ENCODE assay signal across 8 cellular contexts in genomic region chr5:136249678-136250266, GRCh38. TPM values are rescaled to one million over a fixed set of nuclear protein-coding genes. Genes with fewer than 3 reads are reported as not detected.
DNase-seq lines count a peak whose midpoint lies in the region; ATAC-seq, FAIRE-seq and TF ChIP-seq lines count a peak whose summit lies in the region.

No MANE protein-coding gene starts in this region.

- intact Hi-C loops in Right ventricle myocardium inferior (cut with DNase I): loop anchor here (1.0 to 5.0 kb wide), 2 partner anchors 178 to 521 kb away; no protein-coding TSS in a partner anchor

- POLR2A ChIA-PET in T-cell (lab: Charles Lee): no interaction called here

- no peak overlapping the region for H3K27ac ChIP-seq in cardiac muscle cell
- H3K27ac ChIP-seq in Karpas-422 (ENCODE audit: low read length): no peak overlapping the region

- H3K27me3 ChIP-seq in cardiac muscle cell (no peaks in the 10 kb centered on the region), Karpas-422 (ENCODE audit: low read length) (no peaks in the 10 kb centered on the region)

- H3K27ac Mint-ChIP-seq in T-cell: no peak overlapping the region

- H3K4me3 Mint-ChIP-seq in T-cell: no peak overlapping the region

- no peak overlapping the region for H3K9ac ChIP-seq in Karpas-422 (ENCODE audit: low read length)

- H3K4me1 ChIP-seq in cardiac muscle cell (ENCODE audit: low read depth) (no peaks in the 10 kb centered on the region), Karpas-422 (ENCODE audit: low read length) (no peaks in the 10 kb centered on the region)

- peak; percentile 98 for TF ChIP-seq CTCF in cardiac muscle cell (IDR thresholded peaks at IDR 0.05; ENCODE audit: low read depth, low read length)

- H3K36me3 ChIP-seq in cardiac muscle cell (no peaks in the 10 kb centered on the region), Karpas-422 (ENCODE audit: insufficient read depth, low read length) (no peaks in the 10 kb centered on the region)

- H3K36me3 Mint-ChIP-seq in T-cell: no peaks in the 10 kb centered on the region

- CTCF ChIA-PET in T-cell (lab: Charles Lee): no interaction called here

- no peaks in the 10 kb centered on the region for H4K20me1 ChIP-seq in Karpas-422 (ENCODE audit: insufficient read depth, low read depth, low read length)

- FAIRE-seq in endometrium (lab: Jason Lieb, UNC): peak; percentile 45

- H3K4me3 ChIP-seq in cardiac muscle cell: no peak overlapping the region
- no peak overlapping the region for H3K4me3 ChIP-seq in Karpas-422 (ENCODE audit: low read length)

- peak; percentile 80 to 83 for DNase-seq in cardiac muscle cell (ENCODE audit: low read depth in 1 of 2, low spot score in 1 of 2)
- no peak for DNase-seq in Right ventricle myocardium inferior (ENCODE audit: missing footprints)
- peak; percentile 66 for DNase-seq in Karpas-422
- peak; percentile 70 for DNase-seq in RKO (ENCODE audit: low spot score)
- peak; percentile 72 for DNase-seq in midbrain (lab: John Stamatoyannopoulos, UW)
- DNase-seq in T-cell: no peak

- H3K79me2 ChIP-seq in Karpas-422 (ENCODE audit: low read length): no peaks in the 10 kb centered on the region

- no peaks in the 10 kb centered on the region for H3K9me2 ChIP-seq in Karpas-422 (replicated peaks; ENCODE audit: insufficient read depth, low read length)

- no peak for ATAC-seq in Right ventricle myocardium inferior
- ATAC-seq in T-cell (replicated peaks in 1 of 4): no peak
- ATAC-seq in GM18861 (IDR thresholded peaks at IDR 0.05; ENCODE audit: unreplicated experiment): no peak

- peaks cover 4 to 9% of the 10 kb centered on the region in 2 donors for H3K27me3 Mint-ChIP-seq in T-cell

- no peak overlapping the region for H3K4me2 ChIP-seq in Karpas-422 (ENCODE audit: low read depth, low read length, poor library complexity, severe bottlenecking)

- H3K9me3 ChIP-seq in cardiac muscle cell (ENCODE audit: low read depth) (no peaks in the 10 kb centered on the region), Karpas-422 (ENCODE audit: low read length) (no peaks in the 10 kb centered on the region)

- H3K9me3 Mint-ChIP-seq in T-cell: no peaks in the 10 kb centered on the region

- no peaks in the 10 kb centered on the region for H3K4me1 Mint-ChIP-seq in T-cell

- H2AFZ ChIP-seq in Karpas-422 (ENCODE audit: low read length): no peak overlapping the region

RNA-seq across cellular contexts. Expression of gene SMIM32, which starts 56.8 kb away (rescaled TPM):
- total RNA-seq in cardiac muscle cell (0.36 and 0.81 TPM in 2 replicates), Right ventricle myocardium inferior (not detected), T-cell (not detected)
- 0.30 TPM in 1 of 2 replicates, not detected in the other for polyA plus RNA-seq in cardiac muscle cell
- not detected in 2 replicates for total RNA-seq in Karpas-422 (2014; rRNA removed; shearing (Covaris generic); ENCODE audit: low replicate concordance)

Comparison
In these comparisons a context has a peak if more than half of its experiments do, and no peak if none do; other contexts are left out.
1. DNase-seq: peak in cardiac muscle cell (2 of 2), Karpas-422 (single experiment), RKO (single experiment) and midbrain (single experiment); none in Right ventricle myocardium inferior (single experiment) and T-cell (0 of 34).